14 cellular contexts compared by ENCODE assay signal in genomic region chr1:201990427-201990826, GRCh38. TPM values are rescaled to one million over a fixed set of nuclear protein-coding genes. Genes with fewer than 3 reads are reported as not detected.
"Had no signal": no experiment of that assay in that cellular context is flagged by ENCODE, and none has a peak within 500 bp of the region (broad histone marks: within the 10 kb centered on the region; RNA-seq: fewer than 3 reads in every experiment).

No MANE protein-coding gene starts in this region.

- H3K27me3 ChIP-seq: ascending aorta, tibial artery, uterus had no signal

- DNase-seq: activated CD4-positive, alpha-beta T cell treated with anti-CD3 and anti-CD28 coated beads, Interleukin-2, amount 50 U/mL, for 48 hours; activated CD4-positive, CD25-positive, alpha-beta regulatory T cell treated with anti-CD3 and anti-CD28 coated beads, Interleukin-2, amount 50 U/mL, for 72 hours; activated CD8-positive, alpha-beta memory T cell treated with anti-CD3 and anti-CD28 coated beads, Interleukin-2, amount 10 ng/mL, durations not matched to agents 7 days and 5 days; activated gamma-delta T cell; activated naive CD8-positive, alpha-beta T cell treated with anti-CD3 and anti-CD28 coated beads, Interleukin-2, amount 10 ng/mL, durations not matched to agents 7 days and 5 days; activated T-cell treated with anti-CD3 and anti-CD28 coated beads, Interleukin-2, amount 50 U/mL, for 24 hours; caudate nucleus; endodermal cell; mesendoderm; nephron progenitor cell; small intestine; uterus had no signal

- H3K9me3 ChIP-seq: ascending aorta, tibial artery, uterus had no signal

- H3K9me3 Mint-ChIP-seq: activated naive CD8-positive, alpha-beta T cell treated with anti-CD3 and anti-CD28 coated beads, Interleukin-2, amount 10 ng/mL, durations not matched to agents 7 days and 5 days; activated T-cell treated with anti-CD3 and anti-CD28 coated beads, Interleukin-2, amount 50 U/mL, for 24 hours; endodermal cell; nephron progenitor cell had no signal

- ATAC-seq: activated CD8-positive, alpha-beta memory T cell treated with anti-CD3 and anti-CD28 coated beads, Interleukin-2, amount 10 ng/mL, durations not matched to agents 7 days and 5 days had no signal

- H3K27ac ChIP-seq: ascending aorta, tibial artery, uterus had no signal

- H3K27me3 Mint-ChIP-seq: activated CD8-positive, alpha-beta memory T cell treated with anti-CD3 and anti-CD28 coated beads, Interleukin-2, amount 10 ng/mL, durations not matched to agents 7 days and 5 days; activated naive CD8-positive, alpha-beta T cell treated with anti-CD3 and anti-CD28 coated beads, Interleukin-2, amount 10 ng/mL, durations not matched to agents 7 days and 5 days; activated T-cell treated with anti-CD3 and anti-CD28 coated beads, Interleukin-2, amount 50 U/mL, for 24 hours had no signal

- H3K27ac Mint-ChIP-seq: activated CD8-positive, alpha-beta memory T cell treated with anti-CD3 and anti-CD28 coated beads, Interleukin-2, amount 10 ng/mL, durations not matched to agents 7 days and 5 days; activated naive CD8-positive, alpha-beta T cell treated with anti-CD3 and anti-CD28 coated beads, Interleukin-2, amount 10 ng/mL, durations not matched to agents 7 days and 5 days; activated T-cell treated with anti-CD3 and anti-CD28 coated beads, Interleukin-2, amount 50 U/mL, for 24 hours; endodermal cell; nephron progenitor cell had no signal

- H3K4me3 Mint-ChIP-seq: activated CD8-positive, alpha-beta memory T cell treated with anti-CD3 and anti-CD28 coated beads, Interleukin-2, amount 10 ng/mL, durations not matched to agents 7 days and 5 days; activated naive CD8-positive, alpha-beta T cell treated with anti-CD3 and anti-CD28 coated beads, Interleukin-2, amount 10 ng/mL, durations not matched to agents 7 days and 5 days; activated T-cell treated with anti-CD3 and anti-CD28 coated beads, Interleukin-2, amount 50 U/mL, for 24 hours; endodermal cell; nephron progenitor cell had no signal

- H3K4me1 Mint-ChIP-seq: activated CD8-positive, alpha-beta memory T cell treated with anti-CD3 and anti-CD28 coated beads, Interleukin-2, amount 10 ng/mL, durations not matched to agents 7 days and 5 days; endodermal cell had no signal

- H3K4me3 ChIP-seq: ascending aorta, tibial artery, uterus had no signal

- H3K36me3 ChIP-seq: uterus had no signal

- H3K4me1 ChIP-seq: ascending aorta, uterus had no signal

RNA-seq across cellular contexts. Expression of gene LMOD1, which starts 44.1 kb away (rescaled TPM):
- total RNA-seq: activated CD8-positive, alpha-beta memory T cell treated with anti-CD3 and anti-CD28 coated beads, Interleukin-2, amount 10 ng/mL, durations not matched to agents 7 days and 5 days; activated naive CD8-positive, alpha-beta T cell treated with anti-CD3 and anti-CD28 coated beads, Interleukin-2, amount 10 ng/mL, durations not matched to agents 7 days and 5 days had no signal
